8 cellular contexts compared by ENCODE assay signal in the genomic region with DNA sequence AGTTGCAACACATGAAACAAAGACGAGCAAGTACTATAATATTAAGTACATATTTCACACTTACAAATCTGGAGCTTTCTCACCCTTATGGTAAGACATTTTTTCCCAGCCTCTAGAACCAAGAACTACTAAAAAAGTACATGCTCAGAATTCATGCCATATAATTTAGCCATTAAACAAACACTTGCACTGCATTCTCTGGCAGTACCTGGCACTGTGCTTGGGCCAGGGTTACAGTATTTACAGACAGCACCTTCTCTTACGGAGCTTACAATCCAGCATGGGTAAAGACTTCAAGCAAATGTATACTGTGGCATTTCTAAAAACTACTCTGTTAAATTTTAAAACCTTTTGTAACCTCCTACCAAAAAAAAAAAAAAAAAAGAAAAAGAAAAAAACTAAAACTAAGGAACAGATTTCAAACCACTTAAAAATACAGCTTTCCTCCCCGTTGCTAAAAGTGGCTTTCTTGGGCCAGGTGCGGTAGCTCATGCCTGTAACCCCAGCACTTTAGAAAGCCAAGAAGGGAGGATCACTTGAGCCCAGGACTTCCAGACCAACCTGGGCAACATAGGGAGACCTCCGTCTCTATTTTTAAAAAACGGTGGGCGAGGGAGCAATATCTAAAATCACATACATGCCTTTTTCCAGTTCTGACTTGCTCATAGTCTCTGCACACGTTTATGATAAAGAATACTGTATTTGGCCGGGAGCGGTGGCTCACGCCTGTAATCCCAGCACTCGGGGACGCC. TPM values are rescaled to one million over a fixed set of nuclear protein-coding genes. Genes with fewer than 3 reads are reported as not detected.
A peak's percentile ranks its signal among the peaks of the same experiment; 100 is the strongest.
DNase-seq lines count a peak whose midpoint lies in the region; ATAC-seq and TF ChIP-seq lines count a peak whose summit lies in the region.

No MANE protein-coding gene starts in this region.

- H3K4me3 ChIP-seq in AG04449 (ENCODE audit: low read depth, low read length) (peak overlapping the region; percentile 97), RWPE2 (ENCODE audit: severe bottlenecking) (peak overlapping the region; percentile 81), epithelial cell of proximal tubule (ENCODE audit: low read depth, low read length) (peak overlapping the region; percentile 96), neuron (ENCODE audit: low read length) (peak overlapping the region; percentile 77)

- peak; percentile 15 for ATAC-seq in GM18870 (IDR thresholded peaks at IDR 0.05; ENCODE audit: unreplicated experiment)
- ATAC-seq in RWPE2 (ENCODE audit: low read depth): no peak
- no peak for ATAC-seq in GM21619 (IDR thresholded peaks at IDR 0.05; ENCODE audit: unreplicated experiment)
- ATAC-seq in HG03457 (IDR thresholded peaks at IDR 0.05; ENCODE audit: unreplicated experiment): no peak

- peak overlapping the region; percentile 28 for H3K27ac ChIP-seq in RWPE2 (ENCODE audit: poor library complexity, severe bottlenecking)

- TF ChIP-seq CTCF in AG04449 (IDR thresholded peaks at IDR 0.05; ENCODE audit: insufficient read depth, low read length, missing control alignments) (no peak), RWPE2 (IDR thresholded peaks at IDR 0.05; ENCODE audit: poor library complexity, severe bottlenecking) (no peak), epithelial cell of proximal tubule (conservative IDR thresholded peaks at IDR 0.05; ENCODE audit: low read depth, low read length) (no peak)

- DNase-seq in AG04449 (ENCODE audit: low read depth, low spot score) (no peak), RWPE2 (ENCODE audit: low spot score) (no peak), epithelial cell of proximal tubule (ENCODE audit: low read depth) (no peak), pons (ENCODE audit: low spot score) (no peak)

- H3K4me1 ChIP-seq in RWPE2 (ENCODE audit: insufficient read depth, poor library complexity, severe bottlenecking) (peaks cover 3% of the 10 kb centered on the region), neuron (ENCODE audit: insufficient read depth, low read length) (peaks cover 9% of the 10 kb centered on the region)

- H3K9me3 ChIP-seq in RWPE2 (ENCODE audit: severe bottlenecking) (no peaks in the 10 kb centered on the region), neuron (ENCODE audit: low read length) (no peaks in the 10 kb centered on the region)

- H3K27me3 ChIP-seq in RWPE2 (ENCODE audit: insufficient read depth, poor library complexity, severe bottlenecking) (no peaks in the 10 kb centered on the region), neuron (ENCODE audit: insufficient read depth, low read length) (no peaks in the 10 kb centered on the region)

- POLR2A ChIA-PET in AG04449 (lab: Yijun Ruan, JAX): interaction anchor here (0.6 to 1.7 kb wide), 3 partner anchors 36 to 781 kb away, joined by 3 to 6 read pairs (median 3); no protein-coding TSS in a partner anchor

- CTCF ChIA-PET in AG04449 (lab: Yijun Ruan, JAX): interaction anchor here (0.7 to 9.8 kb wide), 28 partner anchors 12 to 436 kb away, joined by 3 to 126 read pairs (median 6); no protein-coding TSS in a partner anchor

- H2AFZ ChIP-seq in neuron (ENCODE audit: low read depth, low read length): peak overlapping the region; percentile 75

- H3K36me3 ChIP-seq in RWPE2 (ENCODE audit: low read depth) (no peaks in the 10 kb centered on the region), neuron (ENCODE audit: insufficient read depth, low read length) (no peaks in the 10 kb centered on the region)

RNA-seq across cellular contexts. Expression of a gene that starts 0.9 kb away (rescaled TPM):
- total RNA-seq in epithelial cell of proximal tubule: 15.2 and 24.7 TPM in 2 replicates

RNA-seq across cellular contexts. Expression of a gene that starts 47.6 kb away (rescaled TPM):
- 16.1 and 21.5 TPM in 2 replicates for total RNA-seq in epithelial cell of proximal tubule
